In the genomic region with DNA sequence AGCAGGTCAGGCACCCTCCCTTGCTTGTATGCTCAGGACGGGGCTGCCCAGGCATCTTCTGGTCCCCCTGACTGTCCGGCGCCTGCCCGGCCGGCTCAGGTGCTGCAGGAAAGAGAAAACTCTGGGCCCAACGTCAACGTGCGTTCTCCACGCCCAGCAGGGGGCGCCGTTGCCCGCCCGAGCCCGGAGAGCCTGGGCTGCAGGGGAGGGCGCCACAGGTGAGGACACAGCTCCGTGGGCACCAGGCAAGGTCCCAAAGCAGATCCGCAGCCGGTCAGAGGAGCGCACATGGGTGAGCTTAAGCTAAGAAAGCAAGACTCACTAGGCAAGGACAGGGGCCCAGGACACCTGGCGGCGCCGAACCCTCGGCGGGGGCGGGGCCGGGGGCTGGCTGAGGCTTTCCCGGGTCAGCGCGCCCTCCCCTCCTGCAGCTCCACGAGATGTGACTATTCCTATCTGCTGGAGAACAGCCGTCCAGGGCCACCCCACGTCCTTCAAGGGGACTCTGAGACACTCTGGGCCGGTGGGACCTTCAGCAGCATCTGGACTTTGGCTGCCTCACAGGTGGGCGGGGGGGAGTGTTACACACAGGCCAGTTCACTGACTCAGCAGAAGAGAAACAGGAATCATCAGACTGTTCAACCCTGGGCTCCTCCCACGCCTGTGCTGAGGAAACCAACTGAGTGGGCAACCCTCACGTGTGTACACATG, we compare ENCODE assay signal across 8 cellular contexts. TPM values are rescaled to one million over a fixed set of nuclear protein-coding genes. Genes with fewer than 3 reads are reported as not detected.
DNase-seq lines count a peak whose midpoint lies in the region; ATAC-seq and TF ChIP-seq lines count a peak whose summit lies in the region.

No MANE protein-coding gene starts in this region.

- H2BK5ac ChIP-seq in neuronal stem cell (ENCODE audit: low read length), result peak overlapping the region; percentile 61

- no peak overlapping the region for H3K14ac ChIP-seq in neuronal stem cell (ENCODE audit: low read length)

- H3K27ac ChIP-seq in PC-3 (ENCODE audit: low read length) (no peak overlapping the region), neuronal stem cell (replicated peaks; ENCODE audit: low read length) (no peak overlapping the region)

- H4K91ac ChIP-seq in neuronal stem cell (ENCODE audit: low read depth, low read length, poor library complexity), result no peak overlapping the region

- peak overlapping the region; percentile 30 for H4K8ac ChIP-seq in neuronal stem cell (ENCODE audit: low read depth, low read length)

- H2AFZ ChIP-seq in PC-3 (ENCODE audit: low read length) (peak overlapping the region; percentile 85), neuronal stem cell (ENCODE audit: low read length) (peak overlapping the region; percentile 56)

- TF ChIP-seq CTCF in CD14-positive monocyte (IDR thresholded peaks at IDR 0.05), result peak; percentile 84
- peak; percentile 97 for TF ChIP-seq CTCF in PC-3 (conservative IDR thresholded peaks at IDR 0.05; ENCODE audit: low read depth, low read length)
- peak; percentile 70 for TF ChIP-seq CTCF in fibroblast of the aortic adventitia (IDR thresholded peaks at IDR 0.05; ENCODE audit: insufficient read depth, low read length)
- TF ChIP-seq CTCF in type B pancreatic cell (conservative IDR thresholded peaks at IDR 0.05), result peak; percentile 91

- peaks cover 6% of the 10 kb centered on the region for H3K79me1 ChIP-seq in neuronal stem cell (ENCODE audit: low read depth, low read length)

- H3K27me3 Mint-ChIP-seq in CD14-positive monocyte (ENCODE audit: low read depth in 3 of 3), result peaks cover 4 to 15% (median 8%) of the 10 kb centered on the region in 3 donors
- H3K27me3 Mint-ChIP-seq in activated T-cell treated with anti-CD3 and anti-CD28 coated beads, Interleukin-2, amount 50 U/mL, for 72 hours (ENCODE audit: low read depth), result no peaks in the 10 kb centered on the region
- no peaks in the 10 kb centered on the region for H3K27me3 Mint-ChIP-seq in type B pancreatic cell

- H3K36me3 ChIP-seq in PC-3 (ENCODE audit: low read depth, low read length) (no peaks in the 10 kb centered on the region), neuronal stem cell (replicated peaks in 1 of 2; ENCODE audit: control insufficient read depth in 2 of 2, insufficient read depth in 2 of 2, low read length in 2 of 2) (peaks cover 0 to 6% of the 10 kb centered on the region in 2 donors)

- no peaks in the 10 kb centered on the region for H3K9me3 ChIP-seq in PC-3 (ENCODE audit: low read length)
- peaks cover 0 to 3% of the 10 kb centered on the region in 2 donors for H3K9me3 ChIP-seq in neuronal stem cell (replicated peaks in 1 of 2; ENCODE audit: control insufficient read depth in 2 of 2, insufficient read depth in 1 of 2, low read depth in 1 of 2, low read length in 2 of 2)

- H3K4me2 ChIP-seq in PC-3 (ENCODE audit: low read length) (peak overlapping the region; percentile 89), neuronal stem cell (ENCODE audit: insufficient read depth, low read length, poor library complexity, severe bottlenecking) (peak overlapping the region; percentile 31)

- no peaks in the 10 kb centered on the region for H3K79me2 ChIP-seq in PC-3 (ENCODE audit: low read length)

- no peak overlapping the region for H3K4me3 Mint-ChIP-seq in CD14-positive monocyte
- peak overlapping the region; percentile 47 to 64 for H3K4me3 Mint-ChIP-seq in activated T-cell treated with anti-CD3 and anti-CD28 coated beads, Interleukin-2, amount 50 U/mL, for 72 hours
- H3K4me3 Mint-ChIP-seq in type B pancreatic cell, result no peak overlapping the region

- H3K23ac ChIP-seq in neuronal stem cell (ENCODE audit: low read depth, low read length, poor library complexity), result peak overlapping the region; percentile 83

- H2BK12ac ChIP-seq in neuronal stem cell (ENCODE audit: low read length), result peak overlapping the region; percentile 43

- H3K9me2 ChIP-seq in PC-3 (replicated peaks; ENCODE audit: low read length), result no peaks in the 10 kb centered on the region

- CTCF ChIA-PET in PC-3 (lab: Charles Lee), result interaction anchor here (0.5 to 2.6 kb wide), 5 partner anchors 23 to 382 kb away, joined by 3 to 20 read pairs (median 5); no protein-coding TSS in a partner anchor

- H3K4me1 ChIP-seq in PC-3 (ENCODE audit: insufficient read depth, low read length), result peaks cover 11% of the 10 kb centered on the region; the same call in 1 of the 2 replicates
- H3K4me1 ChIP-seq in neuronal stem cell (ENCODE audit: control insufficient read depth in 2 of 2, insufficient read depth in 1 of 2, low read depth in 1 of 2, low read length in 2 of 2), result peaks cover 2 to 12% of the 10 kb centered on the region in 2 donors

- peak overlapping the region; percentile 95 for H2BK15ac ChIP-seq in neuronal stem cell (ENCODE audit: low read length)

- H3K27me3 ChIP-seq in PC-3 (ENCODE audit: low read length) (no peaks in the 10 kb centered on the region), neuronal stem cell (ENCODE audit: control insufficient read depth in 3 of 3, insufficient read depth in 3 of 3, low read depth in 1 of 3, low read length in 3 of 3) (no peaks in the 10 kb centered on the region)

- intact Hi-C loops in CD14-positive monocyte (cut with micrococcal nuclease) (loop anchor here in 1 of 2 donors (5.0 kb wide), 1 partner anchor 282 kb away; no protein-coding TSS in a partner anchor), PC-3 (cut with micrococcal nuclease) (loop anchor here (1.0 to 2.0 kb wide), 2 partner anchors 232 to 283 kb away; no protein-coding TSS in a partner anchor)

- H4K20me1 ChIP-seq in PC-3 (ENCODE audit: low read length), result no peaks in the 10 kb centered on the region

- WGBS in neuronal stem cell (ENCODE audit: extremely low coverage in 2 of 2, insufficient read length in 2 of 2, insufficient replicate concordance in 1 of 2), 2 donors, result no CpG with 5 or more reads among the region's 36 CpGs

- H3K4ac ChIP-seq in neuronal stem cell (ENCODE audit: low read length), result peak overlapping the region; percentile 59

- DNase-seq in CD14-positive monocyte (ENCODE audit: low spot score) (no peak), HUDEP-2 (lab: John Stamatoyannopoulos, UW; ENCODE audit: unreplicated experiment in 76 of 76) (peak in 57 of 76 experiments; percentile 6 to 78 (median 44)), PC-3 (peak; percentile 88), fibroblast of the aortic adventitia (ENCODE audit: low read depth) (peak; percentile 11), neuronal stem cell (ENCODE audit: low spot score) (peak; percentile 72), type B pancreatic cell (ENCODE audit: extremely low spot score, unreplicated experiment) (peak; percentile 82)
- DNase-seq in activated T-cell treated with anti-CD3 and anti-CD28 coated beads, Interleukin-2, amount 50 U/mL, for 72 hours, result peak; percentile 78 to 90

- peak; percentile 83 for ATAC-seq in PC-3
- peak; percentile 85 to 92 for ATAC-seq in activated T-cell treated with anti-CD3 and anti-CD28 coated beads, Interleukin-2, amount 50 U/mL, for 72 hours (replicated peaks in 1 of 2)
- no peak for ATAC-seq in GM18517 (IDR thresholded peaks at IDR 0.05; ENCODE audit: unreplicated experiment)

- H3K4me1 Mint-ChIP-seq in CD14-positive monocyte, result peaks cover 3% of the 10 kb centered on the region
- H3K4me1 Mint-ChIP-seq in activated T-cell treated with anti-CD3 and anti-CD28 coated beads, Interleukin-2, amount 50 U/mL, for 72 hours (ENCODE audit: low read depth), result no peaks in the 10 kb centered on the region
- peaks cover 5% of the 10 kb centered on the region for H3K4me1 Mint-ChIP-seq in type B pancreatic cell (ENCODE audit: unreplicated experiment)

- POLR2A ChIA-PET in PC-3 (lab: Charles Lee; ENCODE audit: unreplicated experiment), result interaction anchor here (0.6 to 0.7 kb wide), 2 partner anchors 11 to 377 kb away, joined by 3 to 4 read pairs; no protein-coding TSS in a partner anchor

- BruUV-seq in PC-3 (replicated peaks; lab: Mats Ljungman, UMichigan), result no TSS peak

- peak overlapping the region; percentile 71 for H3K4me3 ChIP-seq in PC-3 (ENCODE audit: low read length)
- H3K4me3 ChIP-seq in fibroblast of the aortic adventitia (ENCODE audit: low read depth, low read length), result no peak overlapping the region
- no peak overlapping the region for H3K4me3 ChIP-seq in neuronal stem cell (ENCODE audit: low read length in 2 of 2)

- H3K18ac ChIP-seq in neuronal stem cell (ENCODE audit: low read length), result peak overlapping the region; percentile 91

- H3K27ac Mint-ChIP-seq in CD14-positive monocyte, result no peak overlapping the region
- no peak overlapping the region for H3K27ac Mint-ChIP-seq in activated T-cell treated with anti-CD3 and anti-CD28 coated beads, Interleukin-2, amount 50 U/mL, for 72 hours
- H3K27ac Mint-ChIP-seq in type B pancreatic cell, result no peak overlapping the region

- H3K9ac ChIP-seq in PC-3 (ENCODE audit: low read length) (no peak overlapping the region), neuronal stem cell (ENCODE audit: low read depth, low read length, poor library complexity) (peak overlapping the region; percentile 73)

- no peaks in the 10 kb centered on the region for H3K36me3 Mint-ChIP-seq in CD14-positive monocyte
- H3K36me3 Mint-ChIP-seq in activated T-cell treated with anti-CD3 and anti-CD28 coated beads, Interleukin-2, amount 50 U/mL, for 72 hours (ENCODE audit: insufficient read depth in 2 of 2), result no peaks in the 10 kb centered on the region
- no peaks in the 10 kb centered on the region for H3K36me3 Mint-ChIP-seq in type B pancreatic cell

- peak overlapping the region; percentile 78 for H2AK5ac ChIP-seq in neuronal stem cell (ENCODE audit: low read depth, low read length)

- H2BK120ac ChIP-seq in neuronal stem cell (ENCODE audit: low read depth, low read length), result no peak overlapping the region

- peaks cover 0 to under 1% (median 0%) of the 10 kb centered on the region in 7 donors for H3K9me3 Mint-ChIP-seq in CD14-positive monocyte
- no peaks in the 10 kb centered on the region for H3K9me3 Mint-ChIP-seq in activated T-cell treated with anti-CD3 and anti-CD28 coated beads, Interleukin-2, amount 50 U/mL, for 72 hours
- H3K9me3 Mint-ChIP-seq in type B pancreatic cell, result no peaks in the 10 kb centered on the region

- H3F3A ChIP-seq in PC-3 (ENCODE audit: low read length, unreplicated experiment), result no peaks in the 10 kb centered on the region

RNA-seq across cellular contexts. Expression of a gene that starts 29.3 kb away (rescaled TPM):
- not detected for polyA plus RNA-seq in CD14-positive monocyte
- not detected in 2 replicates for total RNA-seq in PC-3 (2014; rRNA removed)
- total RNA-seq in activated T-cell treated with anti-CD3 and anti-CD28 coated beads, Interleukin-2, amount 50 U/mL, for 72 hours, result not detected
- not detected in 2 replicates for total RNA-seq in fibroblast of the aortic adventitia (ENCODE audit: low replicate concordance)
- not detected for polyA plus RNA-seq in neuronal stem cell (2013, experiment 1 of 2)
- not detected for polyA plus RNA-seq in neuronal stem cell (2013, experiment 2 of 2)
- not detected in 2 replicates for total RNA-seq in type B pancreatic cell (ENCODE audit: low replicate concordance)

RNA-seq across cellular contexts. Expression of a gene that starts 40.6 kb away (rescaled TPM):
- polyA plus RNA-seq in CD14-positive monocyte, result not detected
- not detected in 2 replicates for total RNA-seq in PC-3 (2014; rRNA removed)
- not detected for total RNA-seq in activated T-cell treated with anti-CD3 and anti-CD28 coated beads, Interleukin-2, amount 50 U/mL, for 72 hours
- total RNA-seq in fibroblast of the aortic adventitia (ENCODE audit: low replicate concordance), result not detected in 2 replicates
- polyA plus RNA-seq in neuronal stem cell (2013, experiment 1 of 2), result not detected
- polyA plus RNA-seq in neuronal stem cell (2013, experiment 2 of 2), result not detected
- total RNA-seq in type B pancreatic cell (ENCODE audit: low replicate concordance), result not detected in 2 replicates

RNA-seq across cellular contexts. Expression of a gene that starts 47.9 kb away (rescaled TPM):
- not detected for polyA plus RNA-seq in CD14-positive monocyte
- not detected in 2 replicates for total RNA-seq in PC-3 (2014; rRNA removed)
- total RNA-seq in activated T-cell treated with anti-CD3 and anti-CD28 coated beads, Interleukin-2, amount 50 U/mL, for 72 hours, result not detected
- total RNA-seq in fibroblast of the aortic adventitia (ENCODE audit: low replicate concordance), result not detected in 2 replicates
- not detected for polyA plus RNA-seq in neuronal stem cell (2013, experiment 1 of 2)
- not detected for polyA plus RNA-seq in neuronal stem cell (2013, experiment 2 of 2)
- not detected in 2 replicates for total RNA-seq in type B pancreatic cell (ENCODE audit: low replicate concordance)

RNA-seq across cellular contexts. Expression of a gene that starts 55.4 kb away (rescaled TPM):
- polyA plus RNA-seq in CD14-positive monocyte, result under 1 TPM; 0.30 to 0.41 TPM
- total RNA-seq in PC-3 (2014; rRNA removed) (3.1 and 4.1 TPM in 2 replicates), fibroblast of the aortic adventitia (ENCODE audit: low replicate concordance) (0.16 and 0.45 TPM in 2 replicates), type B pancreatic cell (ENCODE audit: low replicate concordance) (6.4 and 8.7 TPM in 2 replicates)
- 1 to 10 TPM; 2.8 to 3.8 TPM for total RNA-seq in activated T-cell treated with anti-CD3 and anti-CD28 coated beads, Interleukin-2, amount 50 U/mL, for 72 hours
- polyA plus RNA-seq in neuronal stem cell (2013, experiment 1 of 2), result 4.0 TPM
- 3.9 TPM for polyA plus RNA-seq in neuronal stem cell (2013, experiment 2 of 2)

Comparison
In these comparisons a context has a peak if more than half of its experiments do, and no peak if none do; other contexts are left out.
1. H3K4me3 Mint-ChIP-seq: peak in activated T-cell treated with anti-CD3 and anti-CD28 coated beads, Interleukin-2, amount 50 U/mL, for 72 hours (2 of 2); none in CD14-positive monocyte (0 of 2) and type B pancreatic cell (single experiment).
2. Peak in every context shown above with its lines, with median percentiles within 50 percentile points of each other: CTCF ChIP-seq.